ENCODE assay signal across 10 cellular contexts in genomic region chr19:3576696-3577443, GRCh38. TPM values are rescaled to one million over a fixed set of nuclear protein-coding genes. Genes with fewer than 3 reads are reported as not detected.
DNase-seq lines count a peak whose midpoint lies in the region; ATAC-seq and TF ChIP-seq lines count a peak whose summit lies in the region.
"Had no signal": no experiment of that assay in that cellular context is flagged by ENCODE, and none has a peak within 500 bp of the region (broad histone marks: within the 10 kb centered on the region; RNA-seq: fewer than 3 reads in every experiment).

No MANE protein-coding gene starts in this region.

- peak overlapping the region; percentile 49 for H3K9ac ChIP-seq in adipocyte (ENCODE audit: low read length)

- H3K36me3 Mint-ChIP-seq in neural crest cell (ENCODE audit: low read depth), result peaks cover 10% of the 10 kb centered on the region

- peak overlapping the region; percentile 77 for H3K4me3 Mint-ChIP-seq in neural crest cell
- H3K4me3 Mint-ChIP-seq: T-helper 17 cell had no signal

- peaks cover 36% of the 10 kb centered on the region for H3K27me3 Mint-ChIP-seq in neural crest cell (ENCODE audit: low read depth)
- H3K27me3 Mint-ChIP-seq: T-helper 17 cell had no signal

- no peak for DNase-seq in adipocyte (ENCODE audit: low read depth)
- DNase-seq in globus pallidus (ENCODE audit: low spot score), result peak; percentile 48
- peak; percentile 40 for DNase-seq in neural crest cell (ENCODE audit: low read depth, low spot score)
- DNase-seq in NAMALWA (ENCODE audit: low spot score), result no peak
- DNase-seq in COLO829 (ENCODE audit: low spot score), result no peak
- DNase-seq: ACHN, T-helper 17 cell had no signal

- H3K4me3 ChIP-seq in adipocyte (ENCODE audit: low read length), result peak overlapping the region; percentile 65

- peak overlapping the region; percentile 98 for H3K27ac ChIP-seq in 22Rv1

- peaks cover 23% of the 10 kb centered on the region for H3K4me1 Mint-ChIP-seq in neural crest cell

- H3K36me3 ChIP-seq in adipocyte (ENCODE audit: control insufficient read depth, insufficient read depth, low read length, severe bottlenecking), result peaks cover 5% of the 10 kb centered on the region

- H3K27ac Mint-ChIP-seq in neural crest cell (ENCODE audit: unreplicated experiment), result no peak overlapping the region
- H3K27ac Mint-ChIP-seq: T-helper 17 cell had no signal

- no peaks in the 10 kb centered on the region for H3K9me3 ChIP-seq in adipocyte (ENCODE audit: control insufficient read depth, low read length)

- H3K27me3 ChIP-seq in adipocyte (replicated peaks; ENCODE audit: control insufficient read depth, insufficient read depth, low read length), result no peaks in the 10 kb centered on the region

- H3K9me3 Mint-ChIP-seq in neural crest cell, result no peaks in the 10 kb centered on the region

- H3K4me1 ChIP-seq in adipocyte (ENCODE audit: control insufficient read depth, insufficient read depth, low read length), result peaks cover 27% of the 10 kb centered on the region

- ATAC-seq in HG03159 (IDR thresholded peaks at IDR 0.05; ENCODE audit: unreplicated experiment) (no peak), GM19351 (IDR thresholded peaks at IDR 0.05; ENCODE audit: unreplicated experiment) (no peak)
- ATAC-seq: T-helper 17 cell had no signal

- TF ChIP-seq CTCF in 22Rv1 (IDR thresholded peaks at IDR 0.05) (no peak), neural crest cell (conservative IDR thresholded peaks at IDR 0.05) (no peak)

RNA-seq across cellular contexts. Expression of gene HMG20B, which starts 4.1 kb away (rescaled TPM):
- 76.2 and 79.6 TPM in 2 replicates for total RNA-seq in neural crest cell

RNA-seq across cellular contexts. Expression of gene GIPC3, which starts 8.4 kb away (rescaled TPM):
- 0.19 and 0.25 TPM in 2 replicates for total RNA-seq in neural crest cell

RNA-seq across cellular contexts. Expression of gene MFSD12, which starts 19.5 kb away (rescaled TPM):
- 72.7 and 79.1 TPM in 2 replicates for total RNA-seq in neural crest cell

RNA-seq across cellular contexts. Expression of gene TBXA2R, which starts 29.8 kb away (rescaled TPM):
- 0.23 and 0.52 TPM in 2 replicates for total RNA-seq in neural crest cell

RNA-seq across cellular contexts. Expression of gene TEKTIP1, which starts 37.9 kb away (rescaled TPM):
- total RNA-seq in neural crest cell, result 1.1 and 2.0 TPM in 2 replicates

Comparison
In these comparisons a context has a peak if more than half of its experiments do, and no peak if none do; other contexts are left out.
1. DNase-seq: peak in globus pallidus (single experiment) and neural crest cell (single experiment); none in adipocyte (single experiment), NAMALWA (single experiment) and COLO829 (single experiment).